ENCODE assay signal across 22 cellular contexts in genomic region chr2:220396287-220396686, GRCh38.
A peak's percentile ranks its signal among the peaks of the same experiment; 100 is the strongest.
DNase-seq lines count a peak whose midpoint lies in the region; ATAC-seq and TF ChIP-seq lines count a peak whose summit lies in the region.
"Had no signal": no experiment of that assay in that cellular context is flagged by ENCODE, and none has a peak within 500 bp of the region (broad histone marks: within the 10 kb centered on the region; RNA-seq: fewer than 3 reads in every experiment).

No MANE protein-coding gene starts in this region.

- no peak for ATAC-seq in HG02763 (IDR thresholded peaks at IDR 0.05; ENCODE audit: unreplicated experiment)
- ATAC-seq: foreskin keratinocyte, GM12878, HCT116, mucosa of descending colon, right lobe of liver, WTC11 had no signal

- H3K27ac Mint-ChIP-seq in nephron progenitor cell = no peak overlapping the region
- H3K27ac Mint-ChIP-seq: activated naive CD8-positive, alpha-beta T cell treated with anti-CD3 and anti-CD28 coated beads, Interleukin-2, amount 10 ng/mL, durations not matched to agents 7 days and 5 days; B cell; WTC11 had no signal

- no peak for TF ChIP-seq CTCF in epithelial cell of esophagus (IDR thresholded peaks at IDR 0.05; ENCODE audit: insufficient read depth, low read depth, low read length, missing control alignments)
- TF ChIP-seq CTCF in nephron progenitor cell (IDR thresholded peaks at IDR 0.05) = no peak

- H3K27me3 Mint-ChIP-seq in nephron progenitor cell (ENCODE audit: low read depth, poor library complexity) = peaks cover 7% of the 10 kb centered on the region
- H3K27me3 Mint-ChIP-seq: activated naive CD8-positive, alpha-beta T cell treated with anti-CD3 and anti-CD28 coated beads, Interleukin-2, amount 10 ng/mL, durations not matched to agents 7 days and 5 days; B cell had no signal

- no peak overlapping the region for H3K4me3 Mint-ChIP-seq in nephron progenitor cell
- H3K4me3 Mint-ChIP-seq: activated naive CD8-positive, alpha-beta T cell treated with anti-CD3 and anti-CD28 coated beads, Interleukin-2, amount 10 ng/mL, durations not matched to agents 7 days and 5 days; B cell; WTC11 had no signal

- H3K4me1 Mint-ChIP-seq in nephron progenitor cell = no peaks in the 10 kb centered on the region
- H3K4me1 Mint-ChIP-seq: B cell, WTC11 had no signal

- peaks cover 4% of the 10 kb centered on the region for H3K9me3 Mint-ChIP-seq in nephron progenitor cell

- no peak overlapping the region for H3K4me3 ChIP-seq in epithelial cell of esophagus (ENCODE audit: low read length)
- H3K4me3 ChIP-seq: GM12878, mucosa of descending colon, right lobe of liver, SJCRH30, stomach had no signal

- peak; percentile 79 for DNase-seq in EH (ENCODE audit: low read depth)
- DNase-seq in NCI-H226 = peak; percentile 59
- DNase-seq in epithelial cell of esophagus (ENCODE audit: low read depth) = peak; percentile 41
- DNase-seq in myocyte (ENCODE audit: low read depth) = peak; percentile 60
- no peak for DNase-seq in NAMALWA (ENCODE audit: low spot score)
- DNase-seq in GM19238 (ENCODE audit: insufficient read length, low spot score) = no peak
- no peak for DNase-seq in nephron progenitor cell
- DNase-seq: activated naive CD8-positive, alpha-beta T cell treated with anti-CD3 and anti-CD28 coated beads, Interleukin-2, amount 10 ng/mL, durations not matched to agents 7 days and 5 days; Caco-2; effector memory CD4-positive, alpha-beta T cell; mucosa of descending colon; NCI-H2081; NCI-H526; right lobe of liver; SJCRH30; stomach had no signal

- H3K36me3 Mint-ChIP-seq in nephron progenitor cell (ENCODE audit: low read depth) = peaks cover 4% of the 10 kb centered on the region
- H3K36me3 Mint-ChIP-seq: activated naive CD8-positive, alpha-beta T cell treated with anti-CD3 and anti-CD28 coated beads, Interleukin-2, amount 10 ng/mL, durations not matched to agents 7 days and 5 days had no signal

Comparison
In these comparisons a context has a peak if more than half of its experiments do, and no peak if none do; other contexts are left out.
1. DNase-seq: peak in EH (single experiment), NCI-H226 (single experiment), epithelial cell of esophagus (single experiment) and myocyte (single experiment); none in NAMALWA (single experiment), GM19238 (single experiment) and nephron progenitor cell (single experiment).